ENCODE assay signal across 1 cellular context in genomic region chr2:39517102-39517436, GRCh38.
TF ChIP-seq lines count a peak whose summit lies in the region.

No MANE protein-coding gene starts in this region.

TF ChIP-seq in HepG2, 621 proteins besides CTCF, POLR2A, EP300 and RAD21:
- TF ChIP-seq KIAA2018 (CRISPR knock-in tag; IDR thresholded peaks at IDR 0.05; ENCODE audit: borderline replicate concordance) = 0 out of 2 replicates have a peak, but pooled peaks have one; percentile 71
- TF ChIP-seq AFF4 (CRISPR knock-in tag; IDR thresholded peaks at IDR 0.05) = 0 out of 2 replicates have a peak, but pooled peaks have one; percentile 20
- TF ChIP-seq GFI1 (CRISPR knock-in tag; IDR thresholded peaks at IDR 0.05; ENCODE audit: borderline replicate concordance) = 0 out of 2 replicates have a peak, but pooled peaks have one; percentile 24
- peak; percentile 63; the same call in 1 of the 2 replicates for TF ChIP-seq ATF7-NPFF (CRISPR knock-in tag; IDR thresholded peaks at IDR 0.05; ENCODE audit: low read depth)
- no peak for TF ChIP-seq PREB (CRISPR knock-in tag; IDR thresholded peaks at IDR 0.05)
- TF ChIP-seq AHDC1 (CRISPR knock-in tag; IDR thresholded peaks at IDR 0.05; ENCODE audit: borderline replicate concordance) = no peak
- TF ChIP-seq NKX3-1 (CRISPR knock-in tag; IDR thresholded peaks at IDR 0.05) = no peak
- 0 out of 2 replicates have a peak, but pooled peaks have one; percentile 4 for TF ChIP-seq MYPOP (CRISPR knock-in tag; IDR thresholded peaks at IDR 0.05)
- 0 out of 2 replicates have a peak, but pooled peaks have one; percentile 16 for TF ChIP-seq KAT7 (CRISPR knock-in tag; IDR thresholded peaks at IDR 0.05; ENCODE audit: borderline replicate concordance)
- TF ChIP-seq ZNF232 (CRISPR knock-in tag; IDR thresholded peaks at IDR 0.05; ENCODE audit: borderline replicate concordance) = 0 out of 2 replicates have a peak, but pooled peaks have one; percentile 3
- TF ChIP-seq ZNF878 (CRISPR knock-in tag; IDR thresholded peaks at IDR 0.05) = 0 out of 2 replicates have a peak, but pooled peaks have one; percentile 7
- 0 out of 2 replicates have a peak, but pooled peaks have one; percentile 13 for TF ChIP-seq YEATS4 (CRISPR knock-in tag; IDR thresholded peaks at IDR 0.05; ENCODE audit: borderline replicate concordance)
- 0 out of 2 replicates have a peak, but pooled peaks have one; percentile 23 for TF ChIP-seq ZNF510 (CRISPR knock-in tag; IDR thresholded peaks at IDR 0.05; ENCODE audit: low read depth)
- 0 out of 2 replicates have a peak, but pooled peaks have one; percentile 5 for TF ChIP-seq ZNF121 (CRISPR knock-in tag; IDR thresholded peaks at IDR 0.05)
- 0 out of 2 replicates have a peak, but pooled peaks have one; percentile 51 for TF ChIP-seq POGK (CRISPR knock-in tag; conservative IDR thresholded peaks at IDR 0.05)
- TF ChIP-seq ZNF564 (CRISPR knock-in tag; IDR thresholded peaks at IDR 0.05) = peak; percentile 30; the same call in 1 of the 2 replicates
- no peak for TF ChIP-seq ZNF264 (CRISPR knock-in tag; IDR thresholded peaks at IDR 0.05)
- 0 out of 2 replicates have a peak, but pooled peaks have one; percentile 7 for TF ChIP-seq MEIS1 (CRISPR knock-in tag; IDR thresholded peaks at IDR 0.05; ENCODE audit: borderline replicate concordance)
- no peak for TF ChIP-seq ZBTB1 (CRISPR knock-in tag; IDR thresholded peaks at IDR 0.05; ENCODE audit: borderline replicate concordance)
